In genomic region chr3:124118397-124118796, GRCh38 we compare ENCODE assay signal across 1 cellular context.
TF ChIP-seq lines count a peak whose summit lies in the region.

No MANE protein-coding gene starts in this region.

TF ChIP-seq in A549, 52 proteins besides CTCF, POLR2A, EP300 and RAD21 (continued from another document):
- TF ChIP-seq HOXA7 (CRISPR knock-in tag; IDR thresholded peaks at IDR 0.05) (no peak), MAFK (IDR thresholded peaks at IDR 0.05; ENCODE audit: partially characterized antibody) (no peak), JUN (IDR thresholded peaks at IDR 0.05) (no peak), FOXS1 (CRISPR knock-in tag; IDR thresholded peaks at IDR 0.05) (no peak), ESRRA (IDR thresholded peaks at IDR 0.05; ENCODE audit: borderline replicate concordance, low read length) (no peak), FOSB (CRISPR knock-in tag; IDR thresholded peaks at IDR 0.05) (no peak), ATOH8 (CRISPR knock-in tag; IDR thresholded peaks at IDR 0.05; ENCODE audit: low read depth) (no peak), RARB (CRISPR knock-in tag; IDR thresholded peaks at IDR 0.05) (no peak), E2F6 (IDR thresholded peaks at IDR 0.05; ENCODE audit: borderline replicate concordance, low read depth) (no peak), NFE2L2 (conservative IDR thresholded peaks at IDR 0.05; ENCODE audit: low read length) (no peak), CEBPB (IDR thresholded peaks at IDR 0.05) (no peak), HDAC2 (IDR thresholded peaks at IDR 0.05) (no peak), ZFP36 (IDR thresholded peaks at IDR 0.05; ENCODE audit: borderline replicate concordance, partially characterized antibody) (no peak)
- TF ChIP-seq, protein P1, sequence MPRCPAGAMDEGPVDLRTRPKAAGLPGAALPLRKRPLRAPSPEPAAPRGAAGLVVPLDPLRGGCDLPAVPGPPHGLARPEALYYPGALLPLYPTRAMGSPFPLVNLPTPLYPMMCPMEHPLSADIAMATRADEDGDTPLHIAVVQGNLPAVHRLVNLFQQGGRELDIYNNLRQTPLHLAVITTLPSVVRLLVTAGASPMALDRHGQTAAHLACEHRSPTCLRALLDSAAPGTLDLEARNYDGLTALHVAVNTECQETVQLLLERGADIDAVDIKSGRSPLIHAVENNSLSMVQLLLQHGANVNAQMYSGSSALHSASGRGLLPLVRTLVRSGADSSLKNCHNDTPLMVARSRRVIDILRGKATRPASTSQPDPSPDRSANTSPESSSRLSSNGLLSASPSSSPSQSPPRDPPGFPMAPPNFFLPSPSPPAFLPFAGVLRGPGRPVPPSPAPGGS (IDR thresholded peaks at IDR 0.05) = no peak
